18 cellular contexts compared by ENCODE assay signal in genomic region chr2:236348279-236348678, GRCh38.
DNase-seq lines count a peak whose midpoint lies in the region; ATAC-seq and TF ChIP-seq lines count a peak whose summit lies in the region.
"Had no signal": no experiment of that assay in that cellular context is flagged by ENCODE, and none has a peak within 500 bp of the region (broad histone marks: within the 10 kb centered on the region; RNA-seq: fewer than 3 reads in every experiment).

No MANE protein-coding gene starts in this region.

- H3K27ac ChIP-seq in right atrium auricular region (no peak overlapping the region), neural progenitor cell (no peak overlapping the region)

- H3K4me1 ChIP-seq in right atrium auricular region: no peaks in the 10 kb centered on the region
- H3K4me1 ChIP-seq in neural progenitor cell: peaks cover 21% of the 10 kb centered on the region
- H3K4me1 ChIP-seq: BE2C had no signal

- CTCF ChIA-PET in WTC11 (lab: Charles Lee): interaction anchor here (0.8 to 1.8 kb wide), 5 partner anchors 14 to 165 kb away, joined by 3 to 11 read pairs (median 3); no protein-coding TSS in a partner anchor

- H3K27me3 Mint-ChIP-seq in WTC11 (ENCODE audit: low read depth) (no peaks in the 10 kb centered on the region), neural progenitor cell (ENCODE audit: insufficient read depth, low read depth) (peaks cover 6% of the 10 kb centered on the region)
- peaks cover 10% of the 10 kb centered on the region for H3K27me3 Mint-ChIP-seq in stimulated activated naive CD8-positive, alpha-beta T cell treated with anti-CD3 and anti-CD28 coated beads, Interleukin-15, amount 100 ng/mL, for 72 hours

- no peaks in the 10 kb centered on the region for H4K20me1 ChIP-seq in neural progenitor cell (ENCODE audit: low read depth)

- ATAC-seq in left ventricle myocardium superior (no peak), WTC11 (peak; percentile 52)
- no peak for ATAC-seq in stimulated activated naive CD8-positive, alpha-beta T cell treated with anti-CD3 and anti-CD28 coated beads, Interleukin-15, amount 100 ng/mL, for 72 hours
- ATAC-seq: GM12878, HCT116 had no signal

- H3K27me3 ChIP-seq in right atrium auricular region (no peaks in the 10 kb centered on the region), neural progenitor cell (no peaks in the 10 kb centered on the region)

- no peak overlapping the region for H3K9ac ChIP-seq in neural progenitor cell

- H3K4me2 ChIP-seq in neural progenitor cell: no peak overlapping the region

- intact Hi-C loops in left ventricle myocardium superior (cut with micrococcal nuclease): no loop called here

- H3K9me3 ChIP-seq in right atrium auricular region (no peaks in the 10 kb centered on the region), neural progenitor cell (ENCODE audit: low read depth) (no peaks in the 10 kb centered on the region)
- H3K9me3 ChIP-seq: BE2C had no signal

- peak overlapping the region; percentile 26 for H2AFZ ChIP-seq in neural progenitor cell (replicated peaks)

- H3F3A ChIP-seq in neural progenitor cell (ENCODE audit: low read depth): no peaks in the 10 kb centered on the region

- TF ChIP-seq CTCF in right atrium auricular region (IDR thresholded peaks at IDR 0.05) (no peak), WTC11 (IDR thresholded peaks at IDR 0.05) (no peak), neural progenitor cell (IDR thresholded peaks at IDR 0.05) (no peak)

- H3K79me2 ChIP-seq in neural progenitor cell (ENCODE audit: low read depth): no peaks in the 10 kb centered on the region

- H3K4me3 ChIP-seq in right atrium auricular region (no peak overlapping the region), neural progenitor cell (no peak overlapping the region)
- H3K4me3 ChIP-seq: GM12878 had no signal

- peak; percentile 28 for DNase-seq in right atrium auricular region (ENCODE audit: low spot score)
- DNase-seq in left ventricle myocardium superior: no peak
- DNase-seq in WTC11 (ENCODE audit: low spot score): no peak
- no peak for DNase-seq in neural progenitor cell (ENCODE audit: low spot score)
- DNase-seq in stimulated activated naive CD8-positive, alpha-beta T cell treated with anti-CD3 and anti-CD28 coated beads, Interleukin-15, amount 100 ng/mL, for 72 hours: no peak
- DNase-seq in T1000 (lab: John Stamatoyannopoulos, UW): no peak
- DNase-seq: BE2C; C1 segment of cervical spinal cord; CD4-positive, CD25-positive, alpha-beta regulatory T cell; CD8-positive, alpha-beta memory T cell; COR-L47; DMS 273 treated with DMSO at 0.1 percent for 48 hours; DMS53; DND-41; EL; HFFc6 had no signal

- H3K36me3 Mint-ChIP-seq in WTC11 (no peaks in the 10 kb centered on the region), neural progenitor cell (no peaks in the 10 kb centered on the region)
- H3K36me3 Mint-ChIP-seq: CD4-positive, CD25-positive, alpha-beta regulatory T cell; CD8-positive, alpha-beta memory T cell had no signal

- H3K4me1 Mint-ChIP-seq in WTC11 (peaks cover 36% of the 10 kb centered on the region), neural progenitor cell (peaks cover 25% of the 10 kb centered on the region)
- peaks cover 4% of the 10 kb centered on the region for H3K4me1 Mint-ChIP-seq in stimulated activated naive CD8-positive, alpha-beta T cell treated with anti-CD3 and anti-CD28 coated beads, Interleukin-15, amount 100 ng/mL, for 72 hours

- H3K9me3 Mint-ChIP-seq in WTC11: no peaks in the 10 kb centered on the region
- H3K9me3 Mint-ChIP-seq in neural progenitor cell: no peaks in the 10 kb centered on the region
- no peaks in the 10 kb centered on the region for H3K9me3 Mint-ChIP-seq in stimulated activated naive CD8-positive, alpha-beta T cell treated with anti-CD3 and anti-CD28 coated beads, Interleukin-15, amount 100 ng/mL, for 72 hours
- H3K9me3 Mint-ChIP-seq: CD4-positive, CD25-positive, alpha-beta regulatory T cell; CD8-positive, alpha-beta memory T cell; HFFc6 had no signal

- POLR2A ChIA-PET in WTC11 (lab: Charles Lee): no interaction called here

- H3K36me3 ChIP-seq in right atrium auricular region: no peaks in the 10 kb centered on the region
- no peaks in the 10 kb centered on the region for H3K36me3 ChIP-seq in neural progenitor cell
- H3K36me3 ChIP-seq: BE2C had no signal

- H3K27ac Mint-ChIP-seq in WTC11 (no peak overlapping the region), neural progenitor cell (peak overlapping the region; percentile 38)
- no peak overlapping the region for H3K27ac Mint-ChIP-seq in stimulated activated naive CD8-positive, alpha-beta T cell treated with anti-CD3 and anti-CD28 coated beads, Interleukin-15, amount 100 ng/mL, for 72 hours
- H3K27ac Mint-ChIP-seq: CD4-positive, CD25-positive, alpha-beta regulatory T cell; CD8-positive, alpha-beta memory T cell; HFFc6 had no signal

- H3K4me3 Mint-ChIP-seq in WTC11 (no peak overlapping the region), neural progenitor cell (no peak overlapping the region)
- H3K4me3 Mint-ChIP-seq in stimulated activated naive CD8-positive, alpha-beta T cell treated with anti-CD3 and anti-CD28 coated beads, Interleukin-15, amount 100 ng/mL, for 72 hours: no peak overlapping the region
- H3K4me3 Mint-ChIP-seq: CD4-positive, CD25-positive, alpha-beta regulatory T cell; CD8-positive, alpha-beta memory T cell; HFFc6 had no signal

TF ChIP-seq in WTC11, 78 proteins besides CTCF, POLR2A, EP300 and RAD21:
- no peak for TF ChIP-seq RORB (CRISPR knock-in tag; IDR thresholded peaks at IDR 0.05)
- TF ChIP-seq TEAD1 (CRISPR knock-in tag; IDR thresholded peaks at IDR 0.05): no peak
- TF ChIP-seq EMX1 (CRISPR knock-in tag; IDR thresholded peaks at IDR 0.05): no peak
- TF ChIP-seq ELF4 (CRISPR knock-in tag; IDR thresholded peaks at IDR 0.05; ENCODE audit: low read depth): no peak
- TF ChIP-seq NFATC4 (CRISPR knock-in tag; IDR thresholded peaks at IDR 0.05): no peak
- TF ChIP-seq FOXP4 (CRISPR knock-in tag; IDR thresholded peaks at IDR 0.05): no peak
- no peak for TF ChIP-seq TEAD4 (CRISPR knock-in tag; IDR thresholded peaks at IDR 0.05)
- TF ChIP-seq GTF2I (CRISPR knock-in tag; conservative IDR thresholded peaks at IDR 0.05): no peak
- peak; percentile 35; the same call in 1 of the 2 replicates for TF ChIP-seq USF2 (CRISPR knock-in tag; IDR thresholded peaks at IDR 0.05)
